ENCODE assay signal across 11 cellular contexts in the genomic region with DNA sequence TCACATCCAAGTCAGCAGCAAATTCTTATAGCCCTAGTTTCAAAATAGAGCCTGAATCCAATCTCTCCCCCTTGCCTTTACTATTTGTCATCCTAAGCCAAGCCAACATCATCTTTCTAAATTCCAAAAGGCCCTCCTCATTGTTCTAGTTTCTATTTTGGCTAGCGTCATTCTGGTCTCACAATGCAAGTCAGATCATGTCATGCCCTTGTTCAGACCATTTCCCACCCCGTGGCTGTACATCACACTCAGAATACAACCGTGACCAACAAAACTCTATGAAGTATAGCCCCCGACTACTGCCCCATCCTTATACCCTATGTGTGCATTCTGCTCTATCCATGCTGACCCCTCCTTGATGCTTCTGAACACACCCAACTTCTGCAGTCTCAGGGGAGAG. TPM values are rescaled to one million over a fixed set of nuclear protein-coding genes. Genes with fewer than 3 reads are reported as not detected.
A peak's percentile ranks its signal among the peaks of the same experiment; 100 is the strongest.
DNase-seq lines count a peak whose midpoint lies in the region; ATAC-seq and TF ChIP-seq lines count a peak whose summit lies in the region.
"Had no signal": no experiment of that assay in that cellular context is flagged by ENCODE, and none has a peak within 500 bp of the region (broad histone marks: within the 10 kb centered on the region; RNA-seq: fewer than 3 reads in every experiment).

No MANE protein-coding gene starts in this region.

- H3K36me3 ChIP-seq in MG63 (no peaks in the 10 kb centered on the region), uterus (no peaks in the 10 kb centered on the region)

- no peak for DNase-seq in activated T-cell treated with anti-CD3 and anti-CD28 coated beads, Interleukin-2, amount 50 U/mL, for 24 hours
- no peak for DNase-seq in activated T-cell treated with anti-CD3 and anti-CD28 coated beads, Interleukin-2, amount 50 U/mL, for 48 hours
- peak; percentile 36 for DNase-seq in epithelial cell of prostate (ENCODE audit: low read depth, low spot score)
- DNase-seq in MG63 = no peak
- no peak for DNase-seq in uterus
- DNase-seq: activated CD8-positive, alpha-beta memory T cell treated with anti-CD3 and anti-CD28 coated beads, Interleukin-2, amount 50 U/mL, for 48 hours; EL; NCI-H2171 had no signal

- H3K9me3 Mint-ChIP-seq in activated T-cell treated with anti-CD3 and anti-CD28 coated beads, Interleukin-2, amount 50 U/mL, for 24 hours = peaks cover 39% of the 10 kb centered on the region
- peaks cover 19% of the 10 kb centered on the region for H3K9me3 Mint-ChIP-seq in T-helper 1 cell treated with Interleukin-12 subunit alpha and Interleukin-12 subunit beta and Interleukin-4 antibody, amounts not matched to agents 30 μg/mL and 1 μg/mL, for 36 hours

- H3K9me3 ChIP-seq in MG63 (no peaks in the 10 kb centered on the region), uterus (no peaks in the 10 kb centered on the region)

- peak overlapping the region; percentile 45 for H3K4me3 Mint-ChIP-seq in activated T-cell treated with anti-CD3 and anti-CD28 coated beads, Interleukin-2, amount 50 U/mL, for 24 hours
- H3K4me3 Mint-ChIP-seq in T-helper 1 cell treated with Interleukin-12 subunit alpha and Interleukin-12 subunit beta and Interleukin-4 antibody, amounts not matched to agents 30 μg/mL and 1 μg/mL, for 36 hours = peak overlapping the region; percentile 53

- H3K4me3 ChIP-seq in skin epidermis (no peak overlapping the region), MG63 (no peak overlapping the region), uterus (no peak overlapping the region)

- intact Hi-C loops in uterus (cut with DNase I; ENCODE audit: low total_unique reads) = no loop called here

- TF ChIP-seq CTCF in uterus (IDR thresholded peaks at IDR 0.05) = no peak

- H3K27ac ChIP-seq in epithelial cell of prostate = no peak overlapping the region
- peak overlapping the region in 12 of 21 experiments; percentile 6 to 92 (median 39) for H3K27ac ChIP-seq in skin epidermis
- H3K27ac ChIP-seq in uterus = no peak overlapping the region

- peaks cover 92% of the 10 kb centered on the region for H3K4me1 Mint-ChIP-seq in activated T-cell treated with anti-CD3 and anti-CD28 coated beads, Interleukin-2, amount 50 U/mL, for 24 hours (ENCODE audit: low read depth)
- peaks cover 56% of the 10 kb centered on the region for H3K4me1 Mint-ChIP-seq in T-helper 1 cell treated with Interleukin-12 subunit alpha and Interleukin-12 subunit beta and Interleukin-4 antibody, amounts not matched to agents 30 μg/mL and 1 μg/mL, for 36 hours (ENCODE audit: low read depth)

- no peaks in the 10 kb centered on the region for H3K27me3 Mint-ChIP-seq in activated T-cell treated with anti-CD3 and anti-CD28 coated beads, Interleukin-2, amount 50 U/mL, for 24 hours
- no peaks in the 10 kb centered on the region for H3K27me3 Mint-ChIP-seq in T-helper 1 cell treated with Interleukin-12 subunit alpha and Interleukin-12 subunit beta and Interleukin-4 antibody, amounts not matched to agents 30 μg/mL and 1 μg/mL, for 36 hours (ENCODE audit: low read depth)

- H3K4me1 ChIP-seq in uterus = no peaks in the 10 kb centered on the region

- H3K36me3 Mint-ChIP-seq in activated T-cell treated with anti-CD3 and anti-CD28 coated beads, Interleukin-2, amount 50 U/mL, for 24 hours (ENCODE audit: low read depth) = peaks cover 32% of the 10 kb centered on the region
- H3K36me3 Mint-ChIP-seq in T-helper 1 cell treated with Interleukin-12 subunit alpha and Interleukin-12 subunit beta and Interleukin-4 antibody, amounts not matched to agents 30 μg/mL and 1 μg/mL, for 36 hours (ENCODE audit: low read depth) = peaks cover 22% of the 10 kb centered on the region

- H3K27me3 ChIP-seq in MG63 (no peaks in the 10 kb centered on the region), uterus (no peaks in the 10 kb centered on the region)

- no peak for TF ChIP-seq POLR2A in uterus (IDR thresholded peaks at IDR 0.05)

- ATAC-seq in activated CD4-positive, CD25-positive, alpha-beta regulatory T cell treated with anti-CD3 and anti-CD28 coated beads, Interleukin-2, amount 50 U/mL, for 24 hours = no peak

- peak overlapping the region; percentile 100 for H3K27ac Mint-ChIP-seq in activated T-cell treated with anti-CD3 and anti-CD28 coated beads, Interleukin-2, amount 50 U/mL, for 24 hours
- H3K27ac Mint-ChIP-seq in T-helper 1 cell treated with Interleukin-12 subunit alpha and Interleukin-12 subunit beta and Interleukin-4 antibody, amounts not matched to agents 30 μg/mL and 1 μg/mL, for 36 hours = peak overlapping the region; percentile 88

RNA-seq across cellular contexts. Expression of gene GNG2, which starts 12.3 kb away (rescaled TPM):
- total RNA-seq in MG63 (2014; rRNA removed; shearing (Covaris generic); ENCODE audit: low replicate concordance) = 5.4 and 6.9 TPM in 2 replicates
- 10 to 100 TPM in 2 of 4 donors, 1 to 10 TPM in 1, under 1 TPM in 1; 0.77 to 62.1 (median 10.3) TPM for total RNA-seq in uterus

Comparison
In these comparisons a context has a peak if more than half of its experiments do, and no peak if none do; other contexts are left out.
1. H3K27ac ChIP-seq: peak in skin epidermis (12 of 21); none in epithelial cell of prostate (single experiment) and uterus (0 of 2).